32 cellular contexts compared by ENCODE assay signal in genomic region chr11:733072-733471, GRCh38.
"Had no signal": no experiment of that assay in that cellular context is flagged by ENCODE, and none has a peak within 500 bp of the region (broad histone marks: within the 10 kb centered on the region; RNA-seq: fewer than 3 reads in every experiment).

No MANE protein-coding gene starts in this region.

- H3K4me3 Mint-ChIP-seq: activated CD8-positive, alpha-beta T cell treated with anti-CD3 and anti-CD28 coated beads for 36 hours; activated naive CD8-positive, alpha-beta T cell treated with anti-CD3 and anti-CD28 coated beads for 36 hours; activated T-cell treated with anti-CD3 and anti-CD28 coated beads, Interleukin-2, amount 50 U/mL, for 72 hours; activated T-helper 17 cell treated with anti-CD3 and anti-CD28 coated beads, Interleukin-2, amount 50 U/mL, for 72 hours had no signal

- H3K36me3 Mint-ChIP-seq: activated naive CD8-positive, alpha-beta T cell treated with anti-CD3 and anti-CD28 coated beads for 36 hours had no signal

- DNase-seq: activated CD4-positive, alpha-beta T cell treated with anti-CD3 and anti-CD28 coated beads for 1 hour; activated CD4-positive, alpha-beta T cell treated with anti-CD3 and anti-CD28 coated beads for 48 hours; activated CD4-positive, CD25-positive, alpha-beta regulatory T cell; activated CD8-positive, alpha-beta T cell treated with anti-CD3 and anti-CD28 coated beads for 36 hours; activated effector memory CD4-positive, alpha-beta T cell treated with anti-CD3 and anti-CD28 coated beads, Interleukin-2, amount 50 U/mL, for 16 hours; activated naive CD4-positive, alpha-beta T cell; activated naive CD4-positive, alpha-beta T cell treated with anti-CD3 and anti-CD28 coated beads, Interleukin-2, amount 50 U/mL, for 16 hours; activated naive CD8-positive, alpha-beta T cell treated with anti-CD3 and anti-CD28 coated beads for 36 hours; activated T-cell treated with anti-CD3 and anti-CD28 coated beads, Interleukin-2, amount 50 U/mL, for 1 hour; activated T-cell treated with anti-CD3 and anti-CD28 coated beads, Interleukin-2, amount 50 U/mL, for 72 hours; amniotic stem cell; aorta; brain microvascular endothelial cell; central memory CD4-positive, alpha-beta T cell; NCI-H1092 treated with DMSO at 0.1 percent for 48 hours; NCI-H1417; NCI-H1694; NCI-H1930; NCI-H2081 treated with DMSO at 0.1 percent for 48 hours; NCI-H2171; NCI-H510A; NCI-H748 treated with DMSO at 0.1 percent for 48 hours; NK-92 treated with Interleukin-12 subunit alpha and Interleukin-12 subunit beta, amount 100 ng/mL, for 24 hours; PC-9; Right ventricle myocardium superior; SW 1271; T-helper 1 cell; T-helper 2 cell; T-helper 9 cell; WERI-Rb-1 had no signal

- H3K9ac ChIP-seq: KMS-11 had no signal

- H3K4me3 ChIP-seq: PC-9 had no signal

- H3K27ac ChIP-seq: brain microvascular endothelial cell, KMS-11, PC-9, WERI-Rb-1 had no signal

- H3K27ac Mint-ChIP-seq: activated CD8-positive, alpha-beta T cell treated with anti-CD3 and anti-CD28 coated beads for 36 hours; activated naive CD8-positive, alpha-beta T cell treated with anti-CD3 and anti-CD28 coated beads for 36 hours; activated T-cell treated with anti-CD3 and anti-CD28 coated beads, Interleukin-2, amount 50 U/mL, for 72 hours; activated T-helper 17 cell treated with anti-CD3 and anti-CD28 coated beads, Interleukin-2, amount 50 U/mL, for 72 hours had no signal

- H3K27me3 ChIP-seq: brain microvascular endothelial cell had no signal

- H2AFZ ChIP-seq: PC-9 had no signal

- H3K4me2 ChIP-seq: KMS-11, PC-9 had no signal

- H3K9me3 Mint-ChIP-seq: activated CD8-positive, alpha-beta T cell treated with anti-CD3 and anti-CD28 coated beads for 36 hours; activated T-cell treated with anti-CD3 and anti-CD28 coated beads, Interleukin-2, amount 50 U/mL, for 72 hours; activated T-helper 17 cell treated with anti-CD3 and anti-CD28 coated beads, Interleukin-2, amount 50 U/mL, for 72 hours had no signal

- H3K36me3 ChIP-seq: brain microvascular endothelial cell, WERI-Rb-1 had no signal

- H3K27me3 Mint-ChIP-seq: activated T-helper 17 cell treated with anti-CD3 and anti-CD28 coated beads, Interleukin-2, amount 50 U/mL, for 72 hours had no signal

- ATAC-seq: activated CD8-positive, alpha-beta T cell treated with anti-CD3 and anti-CD28 coated beads for 36 hours; activated T-cell treated with anti-CD3 and anti-CD28 coated beads, Interleukin-2, amount 50 U/mL, for 72 hours; activated T-helper 17 cell treated with anti-CD3 and anti-CD28 coated beads, Interleukin-2, amount 50 U/mL, for 72 hours had no signal
